Comparison of ENCODE assay signal across 14 cellular contexts in the genomic region with DNA sequence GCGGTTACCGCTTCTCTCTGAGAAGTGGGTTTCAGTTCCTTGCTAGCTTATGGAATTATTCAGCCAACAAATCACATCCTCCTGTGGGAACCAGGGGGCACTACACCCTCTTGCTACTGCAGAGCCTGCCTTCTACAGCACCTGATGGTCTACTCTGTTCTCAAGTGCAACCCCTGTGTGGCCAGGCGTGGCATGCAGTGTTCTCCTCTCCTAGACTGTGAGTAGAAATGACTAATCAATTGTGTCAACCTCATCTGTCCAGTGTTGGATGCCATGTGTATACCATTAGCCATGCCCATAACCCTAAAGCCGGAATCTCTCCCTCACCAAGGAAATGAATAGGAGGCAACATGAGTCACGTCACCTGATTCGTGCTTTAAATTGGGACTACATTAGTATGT.
DNase-seq lines count a peak whose midpoint lies in the region; ATAC-seq, FAIRE-seq and TF ChIP-seq lines count a peak whose summit lies in the region.
"Had no signal": no experiment of that assay in that cellular context is flagged by ENCODE, and none has a peak within 500 bp of the region (broad histone marks: within the 10 kb centered on the region; RNA-seq: fewer than 3 reads in every experiment).

No MANE protein-coding gene starts in this region.

- no peak overlapping the region for H3K14ac ChIP-seq in neuronal stem cell (ENCODE audit: low read length)

- H4K8ac ChIP-seq in neuronal stem cell (ENCODE audit: low read depth, low read length): no peak overlapping the region

- H3K27ac ChIP-seq in neuronal stem cell (replicated peaks; ENCODE audit: low read length) (no peak overlapping the region), ascending aorta (no peak overlapping the region)
- H3K27ac ChIP-seq: psoas muscle had no signal

- no CpG with 5 or more reads among the region's 6 CpGs for WGBS in neuronal stem cell (ENCODE audit: extremely low coverage in 2 of 2, insufficient read length in 2 of 2, insufficient replicate concordance in 1 of 2), 2 donors

- H3K4me2 ChIP-seq in neuronal stem cell (ENCODE audit: insufficient read depth, low read length, poor library complexity, severe bottlenecking): no peak overlapping the region

- H3K36me3 ChIP-seq in bronchial epithelial cell (ENCODE audit: control insufficient read depth, insufficient read depth, low read length) (no peaks in the 10 kb centered on the region), neuronal stem cell (replicated peaks in 1 of 2; ENCODE audit: control insufficient read depth in 2 of 2, insufficient read depth in 2 of 2, low read length in 2 of 2) (no peaks in the 10 kb centered on the region), ascending aorta (no peaks in the 10 kb centered on the region)

- no peak for FAIRE-seq in bronchial epithelial cell (lab: Jason Lieb, UNC)

- DNase-seq in SIG-M5 treated with dmso at 0.1 percent for 504 hours (lab: John Stamatoyannopoulos, UW; ENCODE audit: unreplicated experiment) (peak; percentile 10), SIG-M5 (lab: John Stamatoyannopoulos, UW) (no peak), HS-5 (ENCODE audit: low read depth) (peak; percentile 19), bronchial epithelial cell (ENCODE audit: low read depth) (peak; percentile 86), neuronal stem cell (ENCODE audit: low spot score) (no peak), ascending aorta (ENCODE audit: low spot score in 2 of 2) (no peak)
- DNase-seq: activated naive CD4-positive, alpha-beta T cell treated with anti-CD3 and anti-CD28 coated beads, Interleukin-2, amount 50 U/mL, for 16 hours; EL; immature natural killer cell; psoas muscle; stimulated activated naive B cell treated with anti-CD40 and anti-IgM and Interleukin-4, amounts not matched to agents 10 μg/mL and 1 μg/mL and 100 μg/mL, for 72 hours; T-helper 9 cell had no signal

- H3K79me1 ChIP-seq in neuronal stem cell (ENCODE audit: low read depth, low read length): no peaks in the 10 kb centered on the region

- H3K4ac ChIP-seq in neuronal stem cell (ENCODE audit: low read length): no peak overlapping the region

- H2BK5ac ChIP-seq in neuronal stem cell (ENCODE audit: low read length): no peak overlapping the region

- no peak overlapping the region for H3K18ac ChIP-seq in neuronal stem cell (ENCODE audit: low read length)

- H2BK15ac ChIP-seq in neuronal stem cell (ENCODE audit: low read length): no peak overlapping the region

- H3K4me3 ChIP-seq in bronchial epithelial cell (ENCODE audit: low read depth, low read length) (no peak overlapping the region), neuronal stem cell (ENCODE audit: low read length in 2 of 2) (no peak overlapping the region), ascending aorta (no peak overlapping the region)
- H3K4me3 ChIP-seq: psoas muscle had no signal

- ATAC-seq in HG03196 (IDR thresholded peaks at IDR 0.05; ENCODE audit: unreplicated experiment) (no peak), HG02798 (IDR thresholded peaks at IDR 0.05; ENCODE audit: poor library complexity, unreplicated experiment) (no peak)
- ATAC-seq: psoas muscle had no signal

- H4K91ac ChIP-seq in neuronal stem cell (ENCODE audit: low read depth, low read length, poor library complexity): no peak overlapping the region

- H3K23ac ChIP-seq in neuronal stem cell (ENCODE audit: low read depth, low read length, poor library complexity): no peak overlapping the region

- no peak overlapping the region for H2BK120ac ChIP-seq in neuronal stem cell (ENCODE audit: low read depth, low read length)

- no peak overlapping the region for H2AFZ ChIP-seq in neuronal stem cell (ENCODE audit: low read length)

- no peak overlapping the region for H2AK5ac ChIP-seq in neuronal stem cell (ENCODE audit: low read depth, low read length)

- intact Hi-C loops in ascending aorta (cut with DNase I): no loop called here

- H3K9ac ChIP-seq in neuronal stem cell (ENCODE audit: low read depth, low read length, poor library complexity): peak overlapping the region; percentile 73

- TF ChIP-seq CTCF in bronchial epithelial cell (IDR thresholded peaks at IDR 0.05; ENCODE audit: insufficient read depth, low read length, severe bottlenecking) (no peak), ascending aorta (IDR thresholded peaks at IDR 0.05) (no peak)

- no peak overlapping the region for H2BK12ac ChIP-seq in neuronal stem cell (ENCODE audit: low read length)

- H3K4me1 ChIP-seq in neuronal stem cell (ENCODE audit: control insufficient read depth in 2 of 2, insufficient read depth in 1 of 2, low read depth in 1 of 2, low read length in 2 of 2): no peaks in the 10 kb centered on the region
- H3K4me1 ChIP-seq in ascending aorta: no peaks in the 10 kb centered on the region
- H3K4me1 ChIP-seq: psoas muscle had no signal

- H3K9me3 ChIP-seq in neuronal stem cell (replicated peaks in 1 of 2; ENCODE audit: control insufficient read depth in 2 of 2, insufficient read depth in 1 of 2, low read depth in 1 of 2, low read length in 2 of 2) (no peaks in the 10 kb centered on the region), ascending aorta (no peaks in the 10 kb centered on the region)
- H3K9me3 ChIP-seq: psoas muscle had no signal

- H3K27me3 ChIP-seq in bronchial epithelial cell (ENCODE audit: control insufficient read depth, insufficient read depth, low read length): no peaks in the 10 kb centered on the region
- H3K27me3 ChIP-seq in neuronal stem cell (ENCODE audit: control insufficient read depth in 3 of 3, insufficient read depth in 3 of 3, low read depth in 1 of 3, low read length in 3 of 3): no peaks in the 10 kb centered on the region
- no peaks in the 10 kb centered on the region for H3K27me3 ChIP-seq in ascending aorta

Comparison
In these comparisons a context has a peak if more than half of its experiments do, and no peak if none do; other contexts are left out.
1. DNase-seq: peak in SIG-M5 treated with dmso at 0.1 percent for 504 hours (single experiment), HS-5 (single experiment) and bronchial epithelial cell (single experiment); none in SIG-M5 (single experiment), neuronal stem cell (single experiment) and ascending aorta (0 of 2).